ENCODE assay signal across 8 cellular contexts in genomic region chr19:36528921-36529518, GRCh38. TPM values are rescaled to one million over a fixed set of nuclear protein-coding genes. Genes with fewer than 3 reads are reported as not detected.
DNase-seq lines count a peak whose midpoint lies in the region; ATAC-seq and TF ChIP-seq lines count a peak whose summit lies in the region.

No MANE protein-coding gene starts in this region.

- WGBS in IMR-90 (ENCODE audit: extremely low coverage in 2 of 2, insufficient read length in 1 of 2), 2 experiments = 0% methylated on average over 1 of the region's 12 CpGs; no CpG with 5 or more reads in 1 of the 2 experiments

- H2AK9ac ChIP-seq in IMR-90 (replicated peaks; ENCODE audit: low read depth, low read length, poor library complexity) = peak overlapping the region; percentile 78

- peak overlapping the region; percentile 26 for H3K4ac ChIP-seq in IMR-90 (ENCODE audit: low read depth, low read length)

- peak in 5 of 7 experiments; percentile 1 to 25 (median 17) for DNase-seq in CD8-positive, alpha-beta T cell
- DNase-seq in IMR-90 = no peak
- peak; percentile 39 for DNase-seq in activated naive CD8-positive, alpha-beta T cell treated with anti-CD3 and anti-CD28 coated beads for 36 hours
- peak; percentile 0 for DNase-seq in stimulated activated CD4-positive, alpha-beta T cell treated with anti-CD3 and anti-CD28 coated beads, Interleukin-2, amount 100 ng/mL, for 4 hours (ENCODE audit: low read depth)
- DNase-seq in MV-4-11 (lab: John Stamatoyannopoulos, UW) = no peak
- DNase-seq in retina = no peak

- H2BK120ac ChIP-seq in IMR-90 (ENCODE audit: low read depth, low read length) = no peak overlapping the region

- H3K4me3 ChIP-seq in CD8-positive, alpha-beta T cell (ENCODE audit: low read depth, low read length) = peak overlapping the region; percentile 85
- H3K4me3 ChIP-seq in IMR-90 (ENCODE audit: insufficient read depth, low read depth, low read length) = peak overlapping the region; percentile 82
- H3K4me3 ChIP-seq in iPS-18c (ENCODE audit: insufficient read depth, low read depth, low read length) = peak overlapping the region; percentile 97

- H4K8ac ChIP-seq in IMR-90 (ENCODE audit: low read depth in 2 of 2, low read length in 2 of 2) = peak overlapping the region; percentile 70 to 94; a peak in 3 of 4 replicates

- H3K27me3 Mint-ChIP-seq in CD8-positive, alpha-beta T cell (ENCODE audit: low read depth) = no peaks in the 10 kb centered on the region
- H3K27me3 Mint-ChIP-seq in activated naive CD8-positive, alpha-beta T cell treated with anti-CD3 and anti-CD28 coated beads for 36 hours = no peaks in the 10 kb centered on the region

- TF ChIP-seq POLR2A in IMR-90 (IDR thresholded peaks at IDR 0.05; ENCODE audit: low read depth, low read length) = no peak

- H3K14ac ChIP-seq in IMR-90 (replicated peaks; ENCODE audit: low read depth, low read length) = peak overlapping the region; percentile 20

- peak overlapping the region; percentile 28 for H2BK5ac ChIP-seq in IMR-90 (ENCODE audit: low read depth, low read length, poor library complexity, severe bottlenecking)

- TF ChIP-seq RAD21 in IMR-90 (IDR thresholded peaks at IDR 0.05; ENCODE audit: low read length) = no peak

- TSS peak; percentile 52 for BruUV-seq in IMR-90 (replicated peaks; lab: Mats Ljungman, UMichigan)

- peaks cover 8% of the 10 kb centered on the region for H3K36me3 ChIP-seq in CD8-positive, alpha-beta T cell (ENCODE audit: insufficient read depth, low read length)
- peaks cover 9% of the 10 kb centered on the region; the same call in 1 of the 2 replicates for H3K36me3 ChIP-seq in IMR-90 (ENCODE audit: control insufficient read depth, insufficient read depth, low read length)

- peak overlapping the region; percentile 81 for H3K9ac ChIP-seq in IMR-90 (ENCODE audit: low read depth, low read length)

- peaks cover 52% of the 10 kb centered on the region for H3K36me3 Mint-ChIP-seq in CD8-positive, alpha-beta T cell
- H3K36me3 Mint-ChIP-seq in activated naive CD8-positive, alpha-beta T cell treated with anti-CD3 and anti-CD28 coated beads for 36 hours = peaks cover 74% of the 10 kb centered on the region

- H4K91ac ChIP-seq in IMR-90 (ENCODE audit: insufficient read depth, low read depth, low read length) = no peak overlapping the region

- 0 out of 2 replicates have a peak overlapping the region, but pooled peaks have one; percentile 21 for H3K18ac ChIP-seq in IMR-90 (ENCODE audit: low read depth, low read length)

- peaks cover 21% of the 10 kb centered on the region for H3K4me1 ChIP-seq in CD8-positive, alpha-beta T cell (ENCODE audit: insufficient read depth, low read length)
- 0 out of 2 replicates have a peak, but pooled peaks cover 1% of the 10 kb centered on the region for H3K4me1 ChIP-seq in IMR-90 (ENCODE audit: control insufficient read depth, insufficient read depth, low read length)

- peaks cover 15% of the 10 kb centered on the region for H3K9me3 ChIP-seq in CD8-positive, alpha-beta T cell (ENCODE audit: low read length)
- H3K9me3 ChIP-seq in IMR-90 (ENCODE audit: control insufficient read depth, insufficient read depth, low read length) = peaks cover 18% of the 10 kb centered on the region
- no peaks in the 10 kb centered on the region for H3K9me3 ChIP-seq in iPS-18c (ENCODE audit: control insufficient read depth, insufficient read depth, low read length)

- POLR2A ChIA-PET in CD8-positive, alpha-beta T cell (lab: Charles Lee) = interaction anchor here (0.9 to 2.3 kb wide), 7 partner anchors 15 to 1250 kb away, joined by 3 to 22 read pairs (median 4); partner anchors contain the start of genes ZNF382, ZNF566, ZNF568 and ZNF573
- POLR2A ChIA-PET in IMR-90 (lab: Charles Lee; ENCODE audit: unreplicated experiment) = no interaction called here

- intact Hi-C loops in CD8-positive, alpha-beta T cell (cut with DNase I, micrococcal nuclease) = loop anchor here (1.0 to 10.0 kb wide), 20 partner anchors 40 to 938 kb away; partner anchors contain the start of genes ZNF529 (in 2 of the 2), ZNF566 (in 2 of the 2), ZNF567 (in 2 of the 2) and ZNF568 (in 2 of the 2)
- intact Hi-C loops in IMR-90 (cut with micrococcal nuclease) = no loop called here

- peak overlapping the region; percentile 48; the same call in 1 of the 2 replicates for H3K23ac ChIP-seq in IMR-90 (ENCODE audit: low read depth, low read length)

- peaks cover 4% of the 10 kb centered on the region; the same call in 1 of the 2 replicates for H3K9me1 ChIP-seq in IMR-90 (ENCODE audit: insufficient read depth, low read length)

- no peaks in the 10 kb centered on the region for H4K20me1 ChIP-seq in IMR-90 (ENCODE audit: insufficient read depth, low read length)

- H2AFZ ChIP-seq in IMR-90 (replicated peaks; ENCODE audit: low read length, poor library complexity) = peak overlapping the region; percentile 99

- peak overlapping the region; percentile 99 for H3K4me3 Mint-ChIP-seq in CD8-positive, alpha-beta T cell
- H3K4me3 Mint-ChIP-seq in activated naive CD8-positive, alpha-beta T cell treated with anti-CD3 and anti-CD28 coated beads for 36 hours = peak overlapping the region; percentile 98

- no peaks in the 10 kb centered on the region for H3K27me3 ChIP-seq in CD8-positive, alpha-beta T cell (ENCODE audit: insufficient read depth, low read length)
- H3K27me3 ChIP-seq in IMR-90 (ENCODE audit: control insufficient read depth, insufficient read depth, low read length) = no peaks in the 10 kb centered on the region

- peak overlapping the region; percentile 59 for H4K5ac ChIP-seq in IMR-90 (ENCODE audit: low read depth, low read length)

- ATAC-seq in CD8-positive, alpha-beta T cell = no peak
- peak; percentile 18 for ATAC-seq in GM19438 (IDR thresholded peaks at IDR 0.05; ENCODE audit: low read depth, unreplicated experiment)
- peak; percentile 3; the same call in 1 of the 2 replicates for ATAC-seq in IMR-90 (ENCODE audit: low read depth)

- in situ Hi-C loops in IMR-90 (cut with MboI; ENCODE audit: low sequenced_read_pairs) = no loop called here

- no peak overlapping the region for H2BK15ac ChIP-seq in IMR-90 (ENCODE audit: low read depth, low read length)

- CTCF ChIA-PET in CD8-positive, alpha-beta T cell (lab: Charles Lee) = no interaction called here
- CTCF ChIA-PET in IMR-90 (lab: Yijun Ruan, JAX) = no interaction called here

- peak overlapping the region; percentile 98 for H3K4me2 ChIP-seq in IMR-90 (ENCODE audit: low read depth, low read length)

- dilution Hi-C loops in IMR-90 (cut with HindIII; ENCODE audit: low sequenced_read_pairs, unreplicated experiment) = no loop called here

- H3K4me1 Mint-ChIP-seq in CD8-positive, alpha-beta T cell (ENCODE audit: low read depth) = peaks cover 28% of the 10 kb centered on the region
- peaks cover 18% of the 10 kb centered on the region for H3K4me1 Mint-ChIP-seq in activated naive CD8-positive, alpha-beta T cell treated with anti-CD3 and anti-CD28 coated beads for 36 hours

- H3K27ac ChIP-seq in CD8-positive, alpha-beta T cell (ENCODE audit: low read depth, low read length) = peak overlapping the region; percentile 52
- H3K27ac ChIP-seq in IMR-90 (ENCODE audit: insufficient read depth, low read length) = peak overlapping the region; percentile 50

- H3K27ac Mint-ChIP-seq in CD8-positive, alpha-beta T cell = peak overlapping the region; percentile 96
- peak overlapping the region; percentile 97 for H3K27ac Mint-ChIP-seq in activated naive CD8-positive, alpha-beta T cell treated with anti-CD3 and anti-CD28 coated beads for 36 hours

- H2AK5ac ChIP-seq in IMR-90 (ENCODE audit: low read depth, low read length) = peak overlapping the region; percentile 6; the same call in 1 of the 2 replicates

- no peak overlapping the region for H2BK20ac ChIP-seq in IMR-90 (ENCODE audit: low read depth, low read length)

- H3K9me3 Mint-ChIP-seq in CD8-positive, alpha-beta T cell = peaks cover 20% of the 10 kb centered on the region
- peaks cover 34% of the 10 kb centered on the region for H3K9me3 Mint-ChIP-seq in activated naive CD8-positive, alpha-beta T cell treated with anti-CD3 and anti-CD28 coated beads for 36 hours

- H3K79me1 ChIP-seq in IMR-90 (ENCODE audit: low read depth in 1 of 2, low read length in 2 of 2) = peaks cover 16 to 24% of the 10 kb centered on the region in 2 experiments

- TF ChIP-seq CTCF in CD8-positive, alpha-beta T cell (IDR thresholded peaks at IDR 0.05) = no peak
- no peak for TF ChIP-seq CTCF in IMR-90 (conservative IDR thresholded peaks at IDR 0.05; ENCODE audit: low read depth, low read length)

- H3K56ac ChIP-seq in IMR-90 (ENCODE audit: extremely low read depth, insufficient read depth, low read length) = peak overlapping the region; percentile 72; the same call in 1 of the 2 replicates

TF ChIP-seq in IMR-90, 13 proteins besides CTCF, POLR2A, EP300 and RAD21:
- TF ChIP-seq MAFK (IDR thresholded peaks at IDR 0.05; ENCODE audit: low read depth, low read length) = no peak

RNA-seq across cellular contexts. Expression of gene ZNF260, which starts 0.9 kb away (rescaled TPM):
- 1 to 10 TPM; 2.8 to 4.6 TPM for total RNA-seq in CD8-positive, alpha-beta T cell
- 11.3 and 15.0 TPM in 2 replicates for total RNA-seq in IMR-90 (2012; rRNA removed)
- 2.5 and 4.0 TPM in 2 replicates for polyA plus RNA-seq in IMR-90 (2012; rRNA removed)
- 0.55 and 0.84 TPM in 2 replicates for polyA plus RNA-seq in IMR-90 (2012; cell fraction: cytosol; rRNA removed)
- 3.2 and 4.7 TPM in 2 replicates for polyA plus RNA-seq in IMR-90 (2012; cell fraction: nucleus; rRNA removed; ENCODE audit: low replicate concordance)
- total RNA-seq in activated naive CD8-positive, alpha-beta T cell treated with anti-CD3 and anti-CD28 coated beads for 36 hours = 1 to 10 TPM; 6.2 to 8.3 TPM

RNA-seq across cellular contexts. Expression of gene ZNF566, which starts 39.7 kb away (rescaled TPM):
- 1 to 10 TPM; 5.8 to 7.0 TPM for total RNA-seq in CD8-positive, alpha-beta T cell
- 4.8 and 8.6 TPM in 2 replicates for total RNA-seq in IMR-90 (2012; rRNA removed)
- polyA plus RNA-seq in IMR-90 (2012; rRNA removed) = 1.3 and 3.0 TPM in 2 replicates
- 1.2 and 1.4 TPM in 2 replicates for polyA plus RNA-seq in IMR-90 (2012; cell fraction: cytosol; rRNA removed)
- polyA plus RNA-seq in IMR-90 (2012; cell fraction: nucleus; rRNA removed; ENCODE audit: low replicate concordance) = 2.4 and 5.7 TPM in 2 replicates
- 1 to 10 TPM; 6.0 to 7.8 TPM for total RNA-seq in activated naive CD8-positive, alpha-beta T cell treated with anti-CD3 and anti-CD28 coated beads for 36 hours

RNA-seq across cellular contexts. Expression of gene ZNF529, which starts 44.1 kb away (rescaled TPM):
- 10 to 100 TPM; 44.0 to 46.4 TPM for total RNA-seq in CD8-positive, alpha-beta T cell
- 6.8 and 8.6 TPM in 2 replicates for total RNA-seq in IMR-90 (2012; rRNA removed)
- polyA plus RNA-seq in IMR-90 (2012; rRNA removed) = 2.4 and 2.7 TPM in 2 replicates
- polyA plus RNA-seq in IMR-90 (2012; cell fraction: cytosol; rRNA removed) = 0.44 and 1.0 TPM in 2 replicates
- 3.1 and 7.6 TPM in 2 replicates for polyA plus RNA-seq in IMR-90 (2012; cell fraction: nucleus; rRNA removed; ENCODE audit: low replicate concordance)
- total RNA-seq in activated naive CD8-positive, alpha-beta T cell treated with anti-CD3 and anti-CD28 coated beads for 36 hours = 10 to 100 TPM; 15.0 to 15.2 TPM

Comparison
In these comparisons a context has a peak if more than half of its experiments do, and no peak if none do; other contexts are left out.
1. DNase-seq: peak in CD8-positive, alpha-beta T cell (5 of 7), activated naive CD8-positive, alpha-beta T cell treated with anti-CD3 and anti-CD28 coated beads for 36 hours (single experiment) and stimulated activated CD4-positive, alpha-beta T cell treated with anti-CD3 and anti-CD28 coated beads, Interleukin-2, amount 100 ng/mL, for 4 hours (single experiment); none in IMR-90 (single experiment), MV-4-11 (single experiment) and retina (single experiment).
2. Peak in every context shown above with its lines, with median percentiles within 50 percentile points of each other: H3K4me3 ChIP-seq.